Comparison of ENCODE assay signal across 22 cellular contexts in genomic region chr7:156547884-156548561, GRCh38.
A peak's percentile ranks its signal among the peaks of the same experiment; 100 is the strongest.
DNase-seq lines count a peak whose midpoint lies in the region; ATAC-seq and TF ChIP-seq lines count a peak whose summit lies in the region.
"Had no signal": no experiment of that assay in that cellular context is flagged by ENCODE, and none has a peak within 500 bp of the region (broad histone marks: within the 10 kb centered on the region; RNA-seq: fewer than 3 reads in every experiment).

No MANE protein-coding gene starts in this region.

- WGBS in body of pancreas, 2 donors: 73 to 86% methylated on average over 20 of the region's 20 CpGs
- 79 to 81% methylated on average over 20 of the region's 20 CpGs for WGBS in upper lobe of left lung, 2 donors

- H3K36me3 ChIP-seq in BLaER1 (no peaks in the 10 kb centered on the region), body of pancreas (replicated peaks in 1 of 2; ENCODE audit: insufficient read depth in 1 of 2, low read depth in 2 of 2) (no peaks in the 10 kb centered on the region), upper lobe of left lung (no peaks in the 10 kb centered on the region)

- POLR2A ChIA-PET in activated CD8-positive, alpha-beta T cell treated with anti-CD3 and anti-CD28 coated beads, Interleukin-2, amount 10 ng/mL, durations not matched to agents 7 days and 5 days (lab: Charles Lee): no interaction called here

- no peak for TF ChIP-seq POLR2A in body of pancreas (IDR thresholded peaks at IDR 0.05)
- TF ChIP-seq POLR2A in upper lobe of left lung (IDR thresholded peaks at IDR 0.05): no peak

- ATAC-seq in GM19023 (IDR thresholded peaks at IDR 0.05; ENCODE audit: unreplicated experiment): peak; percentile 62
- peak; percentile 58 for ATAC-seq in HG03457 (IDR thresholded peaks at IDR 0.05; ENCODE audit: unreplicated experiment)
- ATAC-seq in effector memory CD8-positive, alpha-beta T cell (replicated peaks): peak; percentile 24
- no peak for ATAC-seq in body of pancreas
- no peak for ATAC-seq in activated CD8-positive, alpha-beta T cell treated with anti-CD3 and anti-CD28 coated beads, Interleukin-2, amount 10 ng/mL, durations not matched to agents 7 days and 5 days
- ATAC-seq in upper lobe of left lung (ENCODE audit: low FRiP score in 2 of 2): no peak

- no peaks in the 10 kb centered on the region for H4K20me1 ChIP-seq in BLaER1

- no peak overlapping the region for H3K4me3 Mint-ChIP-seq in effector memory CD8-positive, alpha-beta T cell
- no peak overlapping the region for H3K4me3 Mint-ChIP-seq in activated CD8-positive, alpha-beta T cell treated with anti-CD3 and anti-CD28 coated beads, Interleukin-2, amount 10 ng/mL, durations not matched to agents 7 days and 5 days
- H3K4me3 Mint-ChIP-seq: CD4-positive, CD25-positive, alpha-beta regulatory T cell had no signal

- H3K4me2 ChIP-seq in BLaER1: peak overlapping the region; percentile 81

- DNase-seq in effector memory CD8-positive, alpha-beta T cell: no peak
- no peak for DNase-seq in activated T-cell treated with anti-CD3 and anti-CD28 coated beads, Interleukin-2, amount 50 U/mL, for 48 hours
- DNase-seq in body of pancreas (no peak), upper lobe of left lung (no peak)
- no peak for DNase-seq in activated CD8-positive, alpha-beta T cell treated with anti-CD3 and anti-CD28 coated beads, Interleukin-2, amount 10 ng/mL, durations not matched to agents 7 days and 5 days
- DNase-seq: AML-193; CD4-positive, CD25-positive, alpha-beta regulatory T cell; COR-L47; DMS153; GF-D8; GM23248; KBM-7; NCI-H1417 treated with DMSO at 0.1 percent for 48 hours; NCI-H187 treated with DMSO at 0.1 percent for 48 hours; NCI-H2227 treated with DMSO at 0.1 percent for 48 hours; NCI-H510A treated with DMSO at 0.1 percent for 48 hours; SHP77 had no signal

- H3K4me3 ChIP-seq in BLaER1: peak overlapping the region; percentile 19; the same call in 1 of the 2 replicates
- H3K4me3 ChIP-seq in body of pancreas: no peak overlapping the region
- no peak overlapping the region for H3K4me3 ChIP-seq in upper lobe of left lung
- H3K4me3 ChIP-seq: GM23248, SK-N-MC had no signal

- TF ChIP-seq CTCF in body of pancreas (IDR thresholded peaks at IDR 0.05): no peak
- TF ChIP-seq CTCF in upper lobe of left lung (IDR thresholded peaks at IDR 0.05): no peak

- peaks cover 0 to 8% of the 10 kb centered on the region in 2 donors for H3K9me3 Mint-ChIP-seq in effector memory CD8-positive, alpha-beta T cell
- peaks cover 5% of the 10 kb centered on the region for H3K9me3 Mint-ChIP-seq in activated CD8-positive, alpha-beta T cell treated with anti-CD3 and anti-CD28 coated beads, Interleukin-2, amount 10 ng/mL, durations not matched to agents 7 days and 5 days (ENCODE audit: insufficient read depth)

- H3K4me1 Mint-ChIP-seq in effector memory CD8-positive, alpha-beta T cell (ENCODE audit: low read depth in 2 of 2): no peaks in the 10 kb centered on the region
- peaks cover 1% of the 10 kb centered on the region for H3K4me1 Mint-ChIP-seq in activated CD8-positive, alpha-beta T cell treated with anti-CD3 and anti-CD28 coated beads, Interleukin-2, amount 10 ng/mL, durations not matched to agents 7 days and 5 days (ENCODE audit: low read depth)
- H3K4me1 Mint-ChIP-seq: CD4-positive, CD25-positive, alpha-beta regulatory T cell had no signal

- H3K27me3 ChIP-seq in BLaER1 (no peaks in the 10 kb centered on the region; the same call in 1 of the 2 replicates), body of pancreas (no peaks in the 10 kb centered on the region), upper lobe of left lung (no peaks in the 10 kb centered on the region)

- peaks cover 2% of the 10 kb centered on the region for H3K36me3 Mint-ChIP-seq in effector memory CD8-positive, alpha-beta T cell (ENCODE audit: insufficient read depth)
- no peaks in the 10 kb centered on the region for H3K36me3 Mint-ChIP-seq in activated CD8-positive, alpha-beta T cell treated with anti-CD3 and anti-CD28 coated beads, Interleukin-2, amount 10 ng/mL, durations not matched to agents 7 days and 5 days (ENCODE audit: low read depth)
- H3K36me3 Mint-ChIP-seq: CD4-positive, CD25-positive, alpha-beta regulatory T cell had no signal

- H3K4me1 ChIP-seq in BLaER1 (peaks cover 50% of the 10 kb centered on the region), body of pancreas (no peaks in the 10 kb centered on the region), upper lobe of left lung (no peaks in the 10 kb centered on the region)

- no peak overlapping the region for H3K27ac Mint-ChIP-seq in effector memory CD8-positive, alpha-beta T cell
- H3K27ac Mint-ChIP-seq in activated CD8-positive, alpha-beta T cell treated with anti-CD3 and anti-CD28 coated beads, Interleukin-2, amount 10 ng/mL, durations not matched to agents 7 days and 5 days: no peak overlapping the region
- H3K27ac Mint-ChIP-seq: CD4-positive, CD25-positive, alpha-beta regulatory T cell had no signal

- peak overlapping the region; percentile 30; the same call in 1 of the 2 replicates for H3K9ac ChIP-seq in BLaER1
- H3K9ac ChIP-seq: GM23248 had no signal

- no peak for TF ChIP-seq EP300 in upper lobe of left lung (IDR thresholded peaks at IDR 0.05)

- peaks cover 15 to 21% of the 10 kb centered on the region in 2 donors for H3K27me3 Mint-ChIP-seq in effector memory CD8-positive, alpha-beta T cell
- H3K27me3 Mint-ChIP-seq in activated CD8-positive, alpha-beta T cell treated with anti-CD3 and anti-CD28 coated beads, Interleukin-2, amount 10 ng/mL, durations not matched to agents 7 days and 5 days (ENCODE audit: low read depth): peaks cover 8% of the 10 kb centered on the region
- H3K27me3 Mint-ChIP-seq: CD4-positive, CD25-positive, alpha-beta regulatory T cell had no signal

- peaks cover 18% of the 10 kb centered on the region for H3K9me3 ChIP-seq in BLaER1
- H3K9me3 ChIP-seq in body of pancreas: no peaks in the 10 kb centered on the region
- no peaks in the 10 kb centered on the region for H3K9me3 ChIP-seq in upper lobe of left lung

- H3K27ac ChIP-seq in BLaER1 (peak overlapping the region; percentile 7; the same call in 1 of the 2 replicates), body of pancreas (no peak overlapping the region), upper lobe of left lung (no peak overlapping the region)
- H3K27ac ChIP-seq: 22Rv1, GM23248, SK-N-MC had no signal

- CTCF ChIA-PET in activated CD8-positive, alpha-beta T cell treated with anti-CD3 and anti-CD28 coated beads, Interleukin-2, amount 10 ng/mL, durations not matched to agents 7 days and 5 days (lab: Charles Lee): no interaction called here

- intact Hi-C loops in body of pancreas (cut with DNase I): no loop called here

Comparison
In these comparisons a context has a peak if more than half of its experiments do, and no peak if none do; other contexts are left out.
1. ATAC-seq: peak in GM19023 (single experiment), HG03457 (single experiment) and effector memory CD8-positive, alpha-beta T cell (single experiment); none in body of pancreas (single experiment), activated CD8-positive, alpha-beta T cell treated with anti-CD3 and anti-CD28 coated beads, Interleukin-2, amount 10 ng/mL, durations not matched to agents 7 days and 5 days (single experiment) and upper lobe of left lung (0 of 2).